In genomic region chr4:7531640-7531994, GRCh38 we compare ENCODE assay signal across 23 cellular contexts.
"Had no signal": no experiment of that assay in that cellular context is flagged by ENCODE, and none has a peak within 500 bp of the region (broad histone marks: within the 10 kb centered on the region; RNA-seq: fewer than 3 reads in every experiment).

No MANE protein-coding gene starts in this region.

- H3K27ac Mint-ChIP-seq: activated CD8-positive, alpha-beta T cell treated with anti-CD3 and anti-CD28 coated beads for 36 hours; activated naive CD4-positive, alpha-beta T cell treated with anti-CD3 and anti-CD28 coated beads, Interleukin-2, amount 50 U/mL, for 72 hours; T-cell had no signal

- H3K4me1 Mint-ChIP-seq: T-cell had no signal

- H3K4me3 Mint-ChIP-seq: activated CD8-positive, alpha-beta T cell treated with anti-CD3 and anti-CD28 coated beads for 36 hours; brain; T-cell had no signal

- DNase-seq: activated CD4-positive, alpha-beta T cell treated with anti-CD3 and anti-CD28 coated beads for 4 hours; activated CD8-positive, alpha-beta memory T cell treated with anti-CD3 and anti-CD28 coated beads, Interleukin-2, amount 50 U/mL, for 4 hours; activated CD8-positive, alpha-beta T cell treated with anti-CD3 and anti-CD28 coated beads for 36 hours; activated naive CD4-positive, alpha-beta T cell; amygdala; Kasumi-1; KBM-7; NCI-H1417; NCI-H1930; NCI-H345; NCI-H510A; NCI-H526 treated with DMSO at 0.1 percent for 48 hours; NCI-H82; OCI-M1; RPMI8226; T-cell; T-helper 2 cell; T1000 had no signal

- H3K27me3 Mint-ChIP-seq: activated CD8-positive, alpha-beta T cell treated with anti-CD3 and anti-CD28 coated beads for 36 hours had no signal

- ATAC-seq: activated CD8-positive, alpha-beta T cell treated with anti-CD3 and anti-CD28 coated beads for 36 hours; activated naive CD4-positive, alpha-beta T cell treated with anti-CD3 and anti-CD28 coated beads, Interleukin-2, amount 50 U/mL, for 72 hours; Panc1; Right ventricle myocardium inferior; T-cell had no signal

- H3K4me3 ChIP-seq: SK-N-MC had no signal

- H3K36me3 Mint-ChIP-seq: activated naive CD4-positive, alpha-beta T cell treated with anti-CD3 and anti-CD28 coated beads, Interleukin-2, amount 50 U/mL, for 72 hours; brain; T-cell had no signal

- H3K9me3 Mint-ChIP-seq: activated CD8-positive, alpha-beta T cell treated with anti-CD3 and anti-CD28 coated beads for 36 hours; activated naive CD4-positive, alpha-beta T cell treated with anti-CD3 and anti-CD28 coated beads, Interleukin-2, amount 50 U/mL, for 72 hours; T-cell had no signal
